In genomic region chr9:124894741-124895170, GRCh38 we compare ENCODE assay signal across 7 cellular contexts. TPM values are rescaled to one million over a fixed set of nuclear protein-coding genes. Genes with fewer than 3 reads are reported as not detected.
A peak's percentile ranks its signal among the peaks of the same experiment; 100 is the strongest.
DNase-seq lines count a peak whose midpoint lies in the region; ATAC-seq and TF ChIP-seq lines count a peak whose summit lies in the region.

No MANE protein-coding gene starts in this region.

- H2BK5ac ChIP-seq in trophoblast cell (ENCODE audit: low read depth, low read length, poor library complexity), result no peak overlapping the region

- H3K79me2 ChIP-seq in DOHH2 (ENCODE audit: control insufficient read depth, low read length), result no peaks in the 10 kb centered on the region
- no peaks in the 10 kb centered on the region for H3K79me2 ChIP-seq in trophoblast cell (ENCODE audit: control insufficient read depth, insufficient read depth, low read length, poor library complexity)

- H3K36me3 ChIP-seq in DOHH2 (ENCODE audit: control insufficient read depth, low read length), result peaks cover 43% of the 10 kb centered on the region; the same call in 1 of the 2 replicates
- H3K36me3 ChIP-seq in HEK293 (ENCODE audit: control insufficient read depth in 2 of 2, insufficient read depth in 1 of 2, low read length in 2 of 2), result peaks cover 0 to 63% of the 10 kb centered on the region in 2 experiments; a peak in 2 of 3 replicates
- peaks cover 21% of the 10 kb centered on the region for H3K36me3 ChIP-seq in WERI-Rb-1
- H3K36me3 ChIP-seq in trophoblast cell (ENCODE audit: control insufficient read depth in 1 of 2, insufficient read depth in 2 of 2, low read length in 2 of 2), result peaks cover 20 to 35% of the 10 kb centered on the region in 2 experiments

- H3K9ac ChIP-seq in trophoblast cell (ENCODE audit: low read length), result no peak overlapping the region

- TF ChIP-seq CTCF in DOHH2 (IDR thresholded peaks at IDR 0.05; ENCODE audit: low read depth, low read length, poor library complexity, severe bottlenecking) (peak; percentile 62), HEK293 (tag by site-specific recombination; IDR thresholded peaks at IDR 0.05) (peak; percentile 49; the same call in 1 of the 2 replicates), WERI-Rb-1 (IDR thresholded peaks at IDR 0.05; ENCODE audit: low read depth, low read length) (peak; percentile 71)

- H4K91ac ChIP-seq in trophoblast cell (ENCODE audit: low read depth, low read length), result no peak overlapping the region

- POLR2A ChIA-PET in HEK293 (lab: Yijun Ruan, JAX), result no interaction called here

- ATAC-seq in HG02678 (IDR thresholded peaks at IDR 0.05; ENCODE audit: unreplicated experiment), result no peak

- H2AK5ac ChIP-seq in trophoblast cell (ENCODE audit: low read length), result no peak overlapping the region

- no peak overlapping the region for H2AFZ ChIP-seq in trophoblast cell (ENCODE audit: insufficient read depth, low read length, poor library complexity)

- no peak overlapping the region for H3K14ac ChIP-seq in trophoblast cell (ENCODE audit: low read length)

- no peak overlapping the region for H2BK120ac ChIP-seq in trophoblast cell (ENCODE audit: insufficient read depth, low read length, poor library complexity)

- H3K4me2 ChIP-seq in DOHH2 (ENCODE audit: low read length) (no peak overlapping the region), trophoblast cell (ENCODE audit: low read length) (no peak overlapping the region)

- no peak overlapping the region for H3K4ac ChIP-seq in trophoblast cell (ENCODE audit: low read depth, low read length)

- H2BK12ac ChIP-seq in trophoblast cell (ENCODE audit: low read length), result no peak overlapping the region

- no peak overlapping the region for H3K18ac ChIP-seq in trophoblast cell (ENCODE audit: low read length)

- H3K27ac ChIP-seq in DOHH2 (ENCODE audit: low read depth, low read length) (no peak overlapping the region), HEK293 (ENCODE audit: extremely low read depth, low read depth, low read length) (no peak overlapping the region), WERI-Rb-1 (no peak overlapping the region), trophoblast cell (ENCODE audit: low read depth, low read length) (no peak overlapping the region)

- peaks cover 3% of the 10 kb centered on the region; the same call in 1 of the 2 replicates for H3F3A ChIP-seq in DOHH2 (ENCODE audit: control insufficient read depth, insufficient read depth)

- H3K9me3 ChIP-seq in DOHH2 (ENCODE audit: control insufficient read depth, insufficient read depth, low read length), result no peaks in the 10 kb centered on the region
- no peaks in the 10 kb centered on the region for H3K9me3 ChIP-seq in HEK293 (ENCODE audit: control insufficient read depth, insufficient read depth, low read depth, low read length)
- H3K9me3 ChIP-seq in WERI-Rb-1 (ENCODE audit: severe bottlenecking), result peaks cover 2% of the 10 kb centered on the region
- H3K9me3 ChIP-seq in trophoblast cell (ENCODE audit: insufficient read depth, low read depth, low read length), result peaks cover 2% of the 10 kb centered on the region

- H3K4me1 ChIP-seq in DOHH2 (ENCODE audit: control insufficient read depth, low read length) (no peaks in the 10 kb centered on the region), HEK293 (ENCODE audit: control insufficient read depth, insufficient read depth, low read length) (no peaks in the 10 kb centered on the region), trophoblast cell (ENCODE audit: control insufficient read depth in 1 of 2, insufficient read depth in 2 of 2, low read length in 2 of 2) (no peaks in the 10 kb centered on the region)

- H3K4me3 ChIP-seq in DOHH2 (ENCODE audit: low read length) (no peak overlapping the region), HEK293 (ENCODE audit: low read depth, low read length) (no peak overlapping the region), WERI-Rb-1 (ENCODE audit: low read depth, low read length) (no peak overlapping the region), trophoblast cell (ENCODE audit: low read depth, low read length) (no peak overlapping the region)

- H4K20me1 ChIP-seq in DOHH2 (ENCODE audit: control insufficient read depth, insufficient read depth, low read depth, low read length), result no peaks in the 10 kb centered on the region

- no peak overlapping the region for H3K23ac ChIP-seq in trophoblast cell (ENCODE audit: low read length)

- no peaks in the 10 kb centered on the region for H3K79me1 ChIP-seq in trophoblast cell (ENCODE audit: low read length)

- CTCF ChIA-PET in HEK293 (lab: Yijun Ruan, JAX), result interaction anchor here (1.1 to 1.8 kb wide), 4 partner anchors 14 to 122 kb away, joined by 3 to 15 read pairs (median 8); partner anchors contain the start of genes NR6A1 and WDR38

- H3K27me3 ChIP-seq in DOHH2 (ENCODE audit: control insufficient read depth, low read length) (no peaks in the 10 kb centered on the region), WERI-Rb-1 (ENCODE audit: insufficient read depth, low read depth, severe bottlenecking) (no peaks in the 10 kb centered on the region), trophoblast cell (ENCODE audit: insufficient read depth, low read length) (no peaks in the 10 kb centered on the region)

- DNase-seq in WERI-Rb-1, result peak; percentile 55
- peak; percentile 42 for DNase-seq in fibroblast of gingiva (ENCODE audit: low read depth)
- DNase-seq in trophoblast cell, result peak in 1 of 2 donors; percentile 12
- DNase-seq in T1000 (lab: John Stamatoyannopoulos, UW), result no peak

- peak overlapping the region; percentile 33 for H4K8ac ChIP-seq in trophoblast cell (ENCODE audit: low read depth, low read length)

- H3K9me2 ChIP-seq in DOHH2 (replicated peaks; ENCODE audit: control insufficient read depth, low read length), result no peaks in the 10 kb centered on the region

- H4K12ac ChIP-seq in trophoblast cell (ENCODE audit: low read depth, low read length), result no peak overlapping the region

TF ChIP-seq in HEK293, 187 proteins besides CTCF, POLR2A, EP300 and RAD21:
- TF ChIP-seq ZNF157 (tag by site-specific recombination; IDR thresholded peaks at IDR 0.05) (no peak), EGR2 (tag by site-specific recombination; IDR thresholded peaks at IDR 0.05; ENCODE audit: low read depth) (0 out of 2 replicates have a peak, but pooled peaks have one; percentile 11), ZNF10 (tag by site-specific recombination; IDR thresholded peaks at IDR 0.05) (no peak), ZBTB11 (tag by site-specific recombination; conservative IDR thresholded peaks at IDR 0.05; ENCODE audit: low read depth) (no peak), GLI2 (tag by site-specific recombination; IDR thresholded peaks at IDR 0.05; ENCODE audit: borderline replicate concordance, low read depth) (no peak), ZNF654 (tag by site-specific recombination; IDR thresholded peaks at IDR 0.05; ENCODE audit: low read depth) (peak; percentile 63)

RNA-seq across cellular contexts. Expression of gene ARPC5L, which starts 32.8 kb away (rescaled TPM):
- polyA plus RNA-seq in trophoblast cell (2013), result 60.3 and 60.7 TPM in 2 replicates

RNA-seq across cellular contexts. Expression of gene RPL35, which starts 33.0 kb away (rescaled TPM):
- polyA plus RNA-seq in trophoblast cell (2013), result 3,251 and 3,406 TPM in 2 replicates

RNA-seq across cellular contexts. Expression of gene WDR38, which starts 41.5 kb away (rescaled TPM):
- polyA plus RNA-seq in trophoblast cell (2013), result 0.05 and 0.06 TPM in 2 replicates

RNA-seq across cellular contexts. Expression of gene GOLGA1, which starts 46.1 kb away (rescaled TPM):
- 7.7 and 7.8 TPM in 2 replicates for polyA plus RNA-seq in trophoblast cell (2013)
